7 cellular contexts compared by ENCODE assay signal in genomic region chr11:34599406-34599901, GRCh38. TPM values are rescaled to one million over a fixed set of nuclear protein-coding genes. Genes with fewer than 3 reads are reported as not detected.
DNase-seq lines count a peak whose midpoint lies in the region; ATAC-seq and TF ChIP-seq lines count a peak whose summit lies in the region.

No MANE protein-coding gene starts in this region.

- intact Hi-C loops in sciatic nerve (cut with DNase I) = no loop called here

- no peak overlapping the region for H3K27ac Mint-ChIP-seq in stimulated activated effector memory CD8-positive, alpha-beta T cell treated with anti-CD3 and anti-CD28 coated beads, Interleukin-12 subunit alpha, Interleukin-12 subunit beta, amount 100 ng/mL, for 72 hours

- TF ChIP-seq CTCF in RWPE2 (IDR thresholded peaks at IDR 0.05; ENCODE audit: poor library complexity, severe bottlenecking) (no peak), fibroblast of lung (conservative IDR thresholded peaks at IDR 0.05 in 1 of 2, IDR thresholded peaks at IDR 0.05 in 1 of 2; ENCODE audit: low read depth in 1 of 2, low read length in 2 of 2) (no peak)

- no peaks in the 10 kb centered on the region for H3K9me3 ChIP-seq in RWPE2 (ENCODE audit: severe bottlenecking)
- no peaks in the 10 kb centered on the region for H3K9me3 ChIP-seq in fibroblast of lung (ENCODE audit: control insufficient read depth, insufficient read depth, low read depth, low read length)

- H3K27me3 ChIP-seq in RWPE2 (ENCODE audit: insufficient read depth, poor library complexity, severe bottlenecking) (no peaks in the 10 kb centered on the region), fibroblast of lung (ENCODE audit: control insufficient read depth, insufficient read depth, low read length) (no peaks in the 10 kb centered on the region)

- ATAC-seq in RWPE2 (ENCODE audit: low read depth) (peak; percentile 89), sciatic nerve (no peak), GM21367 (IDR thresholded peaks at IDR 0.05; ENCODE audit: unreplicated experiment) (no peak)
- ATAC-seq in stimulated activated effector memory CD8-positive, alpha-beta T cell treated with anti-CD3 and anti-CD28 coated beads, Interleukin-12 subunit alpha, Interleukin-12 subunit beta, amount 100 ng/mL, for 72 hours = peak; percentile 62

- H2AFZ ChIP-seq in fibroblast of lung (ENCODE audit: low read length) = no peak overlapping the region

- H3K4me3 ChIP-seq in RWPE2 (ENCODE audit: severe bottlenecking) (no peak overlapping the region), fibroblast of lung (replicated peaks in 1 of 4; ENCODE audit: control extremely low read depth in 1 of 4, insufficient read depth in 1 of 4, low read depth in 3 of 4, low read length in 4 of 4) (no peak overlapping the region)

- H3K79me2 ChIP-seq in fibroblast of lung (ENCODE audit: control insufficient read depth, insufficient read depth, low read length) = no peaks in the 10 kb centered on the region

- H3K4me1 Mint-ChIP-seq in stimulated activated effector memory CD8-positive, alpha-beta T cell treated with anti-CD3 and anti-CD28 coated beads, Interleukin-12 subunit alpha, Interleukin-12 subunit beta, amount 100 ng/mL, for 72 hours = peaks cover 14% of the 10 kb centered on the region

- no peaks in the 10 kb centered on the region for H3K36me3 Mint-ChIP-seq in stimulated activated effector memory CD8-positive, alpha-beta T cell treated with anti-CD3 and anti-CD28 coated beads, Interleukin-12 subunit alpha, Interleukin-12 subunit beta, amount 100 ng/mL, for 72 hours

- H4K20me1 ChIP-seq in fibroblast of lung (ENCODE audit: control insufficient read depth, extremely low read depth, insufficient read depth, low read length) = no peaks in the 10 kb centered on the region

- H3K36me3 ChIP-seq in RWPE2 (ENCODE audit: low read depth) (no peaks in the 10 kb centered on the region), fibroblast of lung (ENCODE audit: control insufficient read depth, insufficient read depth, low read length) (no peaks in the 10 kb centered on the region)

- H3K4me3 Mint-ChIP-seq in stimulated activated effector memory CD8-positive, alpha-beta T cell treated with anti-CD3 and anti-CD28 coated beads, Interleukin-12 subunit alpha, Interleukin-12 subunit beta, amount 100 ng/mL, for 72 hours = no peak overlapping the region

- no peak overlapping the region for H3K9ac ChIP-seq in fibroblast of lung (ENCODE audit: insufficient read depth, low read length)

- no peak overlapping the region for H3K4me2 ChIP-seq in fibroblast of lung (ENCODE audit: extremely low read depth, insufficient read depth, low read length)

- DNase-seq in HCEC 1CT = peak; percentile 97
- no peak for DNase-seq in RWPE2 (ENCODE audit: low spot score)
- DNase-seq in fibroblast of lung (ENCODE audit: low read depth in 2 of 2) = peak; percentile 54 to 92
- DNase-seq in stimulated activated effector memory CD8-positive, alpha-beta T cell treated with anti-CD3 and anti-CD28 coated beads, Interleukin-12 subunit alpha, Interleukin-12 subunit beta, amount 100 ng/mL, for 72 hours (ENCODE audit: low spot score in 2 of 2) = no peak
- DNase-seq in sciatic nerve (ENCODE audit: low spot score) = no peak
- no peak for DNase-seq in NCI-H446 treated with DMSO at 0.1 percent for 48 hours (lab: John Stamatoyannopoulos, UW)

- peaks cover 40% of the 10 kb centered on the region for H3K4me1 ChIP-seq in RWPE2 (ENCODE audit: insufficient read depth, poor library complexity, severe bottlenecking)
- H3K4me1 ChIP-seq in fibroblast of lung (ENCODE audit: control insufficient read depth, extremely low read depth, insufficient read depth, low read length) = peaks cover 19% of the 10 kb centered on the region

- H3K27ac ChIP-seq in RWPE2 (ENCODE audit: poor library complexity, severe bottlenecking) (peak overlapping the region; percentile 93), fibroblast of lung (ENCODE audit: insufficient read depth, low read length) (peak overlapping the region; percentile 28)

- no peaks in the 10 kb centered on the region for H3K9me3 Mint-ChIP-seq in stimulated activated effector memory CD8-positive, alpha-beta T cell treated with anti-CD3 and anti-CD28 coated beads, Interleukin-12 subunit alpha, Interleukin-12 subunit beta, amount 100 ng/mL, for 72 hours

RNA-seq across cellular contexts. Expression of gene EHF, which starts 21.4 kb away (rescaled TPM):
- total RNA-seq in fibroblast of lung (not detected in 2 replicates), sciatic nerve (0.18 TPM)
- polyA plus RNA-seq in fibroblast of lung = 0.02 and 0.51 TPM in 2 replicates
- 0.06 and 0.42 TPM in 2 replicates for polyA plus RNA-seq in fibroblast of lung (2012)
- 3.7 TPM in 1 of 2 replicates, not detected in the other for polyA minus RNA-seq in fibroblast of lung (ENCODE audit: low replicate concordance)

Comparison
In these comparisons a context has a peak if more than half of its experiments do, and no peak if none do; other contexts are left out.
1. DNase-seq: peak in HCEC 1CT (single experiment) and fibroblast of lung (2 of 2); none in RWPE2 (single experiment), stimulated activated effector memory CD8-positive, alpha-beta T cell treated with anti-CD3 and anti-CD28 coated beads, Interleukin-12 subunit alpha, Interleukin-12 subunit beta, amount 100 ng/mL, for 72 hours (0 of 2), sciatic nerve (single experiment) and NCI-H446 treated with DMSO at 0.1 percent for 48 hours (single experiment).
2. ATAC-seq: peak in RWPE2 (single experiment) and stimulated activated effector memory CD8-positive, alpha-beta T cell treated with anti-CD3 and anti-CD28 coated beads, Interleukin-12 subunit alpha, Interleukin-12 subunit beta, amount 100 ng/mL, for 72 hours (single experiment); none in sciatic nerve (single experiment) and GM21367 (single experiment).